In genomic region chr19:58499021-58499927, GRCh38 we compare ENCODE assay signal across 1 cellular context.
A peak's percentile ranks its signal among the peaks of the same experiment; 100 is the strongest.
TF ChIP-seq lines count a peak whose summit lies in the region.

No MANE protein-coding gene starts in this region.

TF ChIP-seq in K562, 482 proteins besides CTCF, POLR2A, EP300 and RAD21 (continued from another document and continues in another):
- TF ChIP-seq MNT (conservative IDR thresholded peaks at IDR 0.05) = peak; percentile 88 to 94
- no peak for TF ChIP-seq ASH1L (IDR thresholded peaks at IDR 0.05; ENCODE audit: borderline replicate concordance, low read depth, partially characterized antibody)
- peak; percentile 65; the same call in 1 of the 2 replicates for TF ChIP-seq JUN (IDR thresholded peaks at IDR 0.05; ENCODE audit: borderline replicate concordance, low read depth, low read length)
- TF ChIP-seq JUN (CRISPR knock-in tag; IDR thresholded peaks at IDR 0.05; ENCODE audit: borderline replicate concordance) = no peak
- TF ChIP-seq GTF2E2 (tag; IDR thresholded peaks at IDR 0.05) = no peak
- TF ChIP-seq SMARCB1 (IDR thresholded peaks at IDR 0.05; ENCODE audit: insufficient read length, low read depth) = no peak
- peak; percentile 48; the same call in 1 of the 2 replicates for TF ChIP-seq SAFB (IDR thresholded peaks at IDR 0.05; ENCODE audit: borderline replicate concordance, low read depth, low read length)
- no peak for TF ChIP-seq ZNF121 (CRISPR knock-in tag; conservative IDR thresholded peaks at IDR 0.05)
- peak; percentile 86 to 93 for TF ChIP-seq MAZ (CRISPR knock-in tag; conservative IDR thresholded peaks at IDR 0.05 in 1 of 2, IDR thresholded peaks at IDR 0.05 in 1 of 2)
- peak; percentile 91 for TF ChIP-seq NR2C2 (CRISPR knock-in tag; IDR thresholded peaks at IDR 0.05)
- peak; percentile 98 for TF ChIP-seq NR2C2 (tag; IDR thresholded peaks at IDR 0.05)
- no peak for TF ChIP-seq ZNF696 (CRISPR knock-in tag; conservative IDR thresholded peaks at IDR 0.05)
- peak; percentile 98 for TF ChIP-seq XRCC5 (IDR thresholded peaks at IDR 0.05; ENCODE audit: low read depth, low read length)
- TF ChIP-seq ZNF263 (CRISPR knock-in tag; IDR thresholded peaks at IDR 0.05; ENCODE audit: borderline replicate concordance) = no peak
- no peak for TF ChIP-seq HEY1 (CRISPR knock-in tag; IDR thresholded peaks at IDR 0.05; ENCODE audit: borderline replicate concordance)
- no peak for TF ChIP-seq WHSC1 (IDR thresholded peaks at IDR 0.05; ENCODE audit: low read length)
- no peak for TF ChIP-seq ZNF436 (CRISPR knock-in tag; IDR thresholded peaks at IDR 0.05)
- no peak for TF ChIP-seq MED1 (CRISPR knock-in tag; IDR thresholded peaks at IDR 0.05; ENCODE audit: borderline replicate concordance)
- no peak for TF ChIP-seq MAFG (tag; conservative IDR thresholded peaks at IDR 0.05)
- TF ChIP-seq GATAD2A (IDR thresholded peaks at IDR 0.05) = peak; percentile 62; the same call in 1 of the 2 replicates
- peak; percentile 95 for TF ChIP-seq NR2C1 (IDR thresholded peaks at IDR 0.05)
- TF ChIP-seq NR2C1 (tag; IDR thresholded peaks at IDR 0.05) = peak; percentile 97
- no peak for TF ChIP-seq CEBPZ (IDR thresholded peaks at IDR 0.05; ENCODE audit: borderline replicate concordance, low read depth, low read length)
- no peak for TF ChIP-seq ZNF197 (CRISPR knock-in tag; IDR thresholded peaks at IDR 0.05; ENCODE audit: low read depth)
- TF ChIP-seq ZNF785 (CRISPR knock-in tag; IDR thresholded peaks at IDR 0.05) = no peak
- TF ChIP-seq ZNF511 (CRISPR knock-in tag; IDR thresholded peaks at IDR 0.05) = no peak
- TF ChIP-seq POLR2G (IDR thresholded peaks at IDR 0.05; ENCODE audit: low read depth, low read length) = peak; percentile 94
- 0 out of 2 replicates have a peak, but pooled peaks have one; percentile 10 for TF ChIP-seq ZNF740 (CRISPR knock-in tag; IDR thresholded peaks at IDR 0.05)
- no peak for TF ChIP-seq ZNF740 (tag; IDR thresholded peaks at IDR 0.05)
- TF ChIP-seq DLX4 (CRISPR knock-in tag; IDR thresholded peaks at IDR 0.05) = no peak
- no peak for TF ChIP-seq ZNF507 (tag; conservative IDR thresholded peaks at IDR 0.05)
- no peak for TF ChIP-seq GATA2 (CRISPR knock-in tag; IDR thresholded peaks at IDR 0.05)
- TF ChIP-seq STAT5A (IDR thresholded peaks at IDR 0.05; ENCODE audit: borderline replicate concordance, low read length) = peak; percentile 42; the same call in 1 of the 2 replicates
- peak; percentile 94 for TF ChIP-seq CREM (IDR thresholded peaks at IDR 0.05; ENCODE audit: low read depth)
- no peak for TF ChIP-seq MECOM (CRISPR knock-in tag; IDR thresholded peaks at IDR 0.05)
- TF ChIP-seq NFE2 (IDR thresholded peaks at IDR 0.05; ENCODE audit: low read depth) = peak; percentile 15; the same call in 1 of the 2 replicates
- TF ChIP-seq EWSR1 (IDR thresholded peaks at IDR 0.05; ENCODE audit: borderline replicate concordance, low read depth, partially characterized antibody) = no peak
- TF ChIP-seq ID3 (CRISPR knock-in tag; IDR thresholded peaks at IDR 0.05) = no peak
- TF ChIP-seq ID3 (tag; IDR thresholded peaks at IDR 0.05) = peak; percentile 71; the same call in 1 of the 2 replicates
- peak; percentile 84 to 90; a peak in 3 of 4 replicates for TF ChIP-seq UBTF (IDR thresholded peaks at IDR 0.05; ENCODE audit: borderline replicate concordance in 1 of 2, low read depth in 2 of 2, low read length in 2 of 2)
- TF ChIP-seq ETS1 (conservative IDR thresholded peaks at IDR 0.05; ENCODE audit: control insufficient read depth, low read depth, low read length) = peak; percentile 78; the same call in 1 of the 2 replicates
- no peak for TF ChIP-seq BRD4 (IDR thresholded peaks at IDR 0.05)
- peak; percentile 100 for TF ChIP-seq GABPA (tag; conservative IDR thresholded peaks at IDR 0.05; ENCODE audit: low read depth)
- TF ChIP-seq PTBP1 (IDR thresholded peaks at IDR 0.05; ENCODE audit: low read depth, low read length) = no peak
- peak; percentile 89 for TF ChIP-seq NKRF (IDR thresholded peaks at IDR 0.05; ENCODE audit: borderline replicate concordance)
- peak; percentile 78; the same call in 1 of the 2 replicates for TF ChIP-seq THRB (CRISPR knock-in tag; conservative IDR thresholded peaks at IDR 0.05)
- no peak for TF ChIP-seq CCNT2 (IDR thresholded peaks at IDR 0.05; ENCODE audit: borderline replicate concordance, extremely low read depth, insufficient read length, low read depth, low read length)
- TF ChIP-seq HINFP (tag; conservative IDR thresholded peaks at IDR 0.05; ENCODE audit: low read depth) = no peak
- no peak for TF ChIP-seq POLR3G (IDR thresholded peaks at IDR 0.05; ENCODE audit: extremely low read depth, insufficient read length, insufficient replicate concordance)
- TF ChIP-seq ZNF239 (CRISPR knock-in tag; IDR thresholded peaks at IDR 0.05) = peak; percentile 46; the same call in 1 of the 2 replicates
- TF ChIP-seq ZC3H8 (IDR thresholded peaks at IDR 0.05) = 0 out of 2 replicates have a peak, but pooled peaks have one; percentile 65
- TF ChIP-seq ZNF668 (CRISPR knock-in tag; IDR thresholded peaks at IDR 0.05) = no peak
- TF ChIP-seq ZNF431 (CRISPR knock-in tag; IDR thresholded peaks at IDR 0.05) = no peak
- TF ChIP-seq HMG20B (CRISPR knock-in tag; IDR thresholded peaks at IDR 0.05) = no peak
- TF ChIP-seq ZNF551 (CRISPR knock-in tag; IDR thresholded peaks at IDR 0.05) = no peak
